15 cellular contexts compared by ENCODE assay signal in the genomic region with DNA sequence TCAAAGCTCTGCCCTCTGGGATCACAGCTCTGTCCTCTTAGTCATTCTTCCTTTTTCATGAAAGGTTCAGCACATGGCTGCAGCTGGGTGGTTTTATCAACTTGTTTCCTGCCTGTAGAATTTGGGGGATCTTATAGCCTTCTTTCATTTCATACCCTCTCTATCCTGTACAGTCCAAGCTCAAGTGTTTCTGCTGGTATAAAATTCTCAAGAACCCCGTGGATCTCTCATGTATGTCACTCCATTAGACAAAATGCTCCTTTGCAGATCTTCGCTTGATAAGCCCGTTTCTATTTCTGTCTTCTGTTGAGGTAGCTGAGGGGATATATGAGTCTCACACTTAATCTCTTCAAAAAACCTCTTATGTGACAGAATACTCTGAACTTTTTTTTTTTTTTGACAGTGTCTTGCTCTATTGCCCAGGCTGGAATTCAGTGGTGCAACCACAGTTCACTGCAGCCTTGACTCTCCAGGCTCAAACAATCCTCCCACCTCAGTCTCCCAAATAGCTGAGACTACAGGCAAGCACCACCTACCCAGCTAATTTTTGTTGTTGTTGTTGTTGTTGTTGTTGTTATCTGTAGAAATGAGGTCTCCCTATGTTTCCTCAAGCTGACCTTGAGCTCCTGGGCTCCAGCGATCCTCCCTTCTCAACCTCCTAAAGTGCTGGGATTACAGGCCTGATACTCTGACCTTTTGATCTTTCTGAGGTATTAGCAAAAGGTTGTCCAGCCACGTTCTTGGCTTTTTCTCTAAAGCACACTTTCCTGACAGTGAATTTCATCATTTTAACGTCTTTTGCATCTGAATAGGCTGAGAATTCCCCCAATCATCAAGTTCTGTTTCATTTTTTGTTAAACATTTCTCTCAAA. TPM values are rescaled to one million over a fixed set of nuclear protein-coding genes. Genes with fewer than 3 reads are reported as not detected.
DNase-seq lines count a peak whose midpoint lies in the region; FAIRE-seq lines count a peak whose summit lies in the region.
"Had no signal": no experiment of that assay in that cellular context is flagged by ENCODE, and none has a peak within 500 bp of the region (broad histone marks: within the 10 kb centered on the region; RNA-seq: fewer than 3 reads in every experiment).

No MANE protein-coding gene starts in this region.

- peak overlapping the region in 4 of 7 donors; percentile 28 to 54 (median 42) for H3K4me3 Mint-ChIP-seq in CD8-positive, alpha-beta memory T cell
- peak overlapping the region; percentile 27 for H3K4me3 Mint-ChIP-seq in dendritic cell treated with granulocyte-macrophage colony-stimulating factor and Interleukin-4, amounts not matched to agents 40 ng/mL and 50 ng/mL, for 4 days
- H3K4me3 Mint-ChIP-seq: nephron had no signal

- no peaks in the 10 kb centered on the region for H3K9me3 Mint-ChIP-seq in CD8-positive, alpha-beta memory T cell
- peaks cover 10% of the 10 kb centered on the region for H3K9me3 Mint-ChIP-seq in dendritic cell treated with granulocyte-macrophage colony-stimulating factor and Interleukin-4, amounts not matched to agents 40 ng/mL and 50 ng/mL, for 4 days

- no peaks in the 10 kb centered on the region for H3K27me3 ChIP-seq in CD8-positive, alpha-beta memory T cell (ENCODE audit: insufficient read depth, low read length, poor library complexity, severe bottlenecking)
- H3K27me3 ChIP-seq: BLaER1 had no signal

- H3K36me3 ChIP-seq in CD8-positive, alpha-beta memory T cell (ENCODE audit: insufficient read depth, low read length): no peaks in the 10 kb centered on the region
- H3K36me3 ChIP-seq: BLaER1 had no signal

- H3K27ac ChIP-seq in CD8-positive, alpha-beta memory T cell (ENCODE audit: low read depth, low read length): no peak overlapping the region
- H3K27ac ChIP-seq: BLaER1 had no signal

- CTCF ChIA-PET in CD8-positive, alpha-beta memory T cell (lab: Charles Lee): interaction anchor here (0.7 to 9.2 kb wide), 9 partner anchors 11 to 198 kb away, joined by 3 to 122 read pairs (median 5); a partner anchor contains a TSS

- H3K36me3 Mint-ChIP-seq in CD8-positive, alpha-beta memory T cell: no peaks in the 10 kb centered on the region
- peaks cover 15% of the 10 kb centered on the region for H3K36me3 Mint-ChIP-seq in dendritic cell treated with granulocyte-macrophage colony-stimulating factor and Interleukin-4, amounts not matched to agents 40 ng/mL and 50 ng/mL, for 4 days (ENCODE audit: low read depth)

- H3K4me1 Mint-ChIP-seq in CD8-positive, alpha-beta memory T cell: peaks cover 33 to 39% (median 39%) of the 10 kb centered on the region in 3 donors
- H3K4me1 Mint-ChIP-seq in dendritic cell treated with granulocyte-macrophage colony-stimulating factor and Interleukin-4, amounts not matched to agents 40 ng/mL and 50 ng/mL, for 4 days (ENCODE audit: low read depth): peaks cover 71% of the 10 kb centered on the region
- H3K4me1 Mint-ChIP-seq: nephron had no signal

- H3K4me1 ChIP-seq in CD8-positive, alpha-beta memory T cell (ENCODE audit: insufficient read depth, low read length): peaks cover 32% of the 10 kb centered on the region
- H3K4me1 ChIP-seq: BLaER1 had no signal

- peak overlapping the region; percentile 14 to 87 (median 68) for H3K27ac Mint-ChIP-seq in CD8-positive, alpha-beta memory T cell
- peak overlapping the region; percentile 89 for H3K27ac Mint-ChIP-seq in dendritic cell treated with granulocyte-macrophage colony-stimulating factor and Interleukin-4, amounts not matched to agents 40 ng/mL and 50 ng/mL, for 4 days
- H3K27ac Mint-ChIP-seq: nephron had no signal

- DNase-seq in AML-193 (lab: John Stamatoyannopoulos, UW) (peak; percentile 6 to 25), OCI-M1 (lab: John Stamatoyannopoulos, UW) (peak; percentile 28), NCI-H1417 (lab: John Stamatoyannopoulos, UW) (no peak), urothelium cell line (ENCODE audit: low spot score) (no peak), AG20443 (ENCODE audit: low spot score) (no peak), GM03348 (ENCODE audit: low spot score) (no peak)
- DNase-seq in CD8-positive, alpha-beta memory T cell: no peak
- DNase-seq: H7, hippocampal formation, NCI-H146, NCI-H774 had no signal

- no peaks in the 10 kb centered on the region for H3K9me3 ChIP-seq in CD8-positive, alpha-beta memory T cell (ENCODE audit: low read length)

- intact Hi-C loops in dendritic cell treated with granulocyte-macrophage colony-stimulating factor and Interleukin-4, amounts not matched to agents 40 ng/mL and 50 ng/mL, for 4 days (cut with micrococcal nuclease): loop anchor here (5.0 kb wide), 2 partner anchors 46 to 61 kb away; no protein-coding TSS in a partner anchor

- POLR2A ChIA-PET in CD8-positive, alpha-beta memory T cell (lab: Charles Lee): interaction anchor here (0.8 to 1.0 kb wide), 2 partner anchors 45 to 180 kb away, joined by 3 read pairs; no protein-coding TSS in a partner anchor

- H3K27me3 Mint-ChIP-seq in CD8-positive, alpha-beta memory T cell: peaks cover 0 to 2% of the 10 kb centered on the region in 2 donors
- H3K27me3 Mint-ChIP-seq in dendritic cell treated with granulocyte-macrophage colony-stimulating factor and Interleukin-4, amounts not matched to agents 40 ng/mL and 50 ng/mL, for 4 days: no peaks in the 10 kb centered on the region

- no peak for FAIRE-seq in urothelium cell line (lab: Jason Lieb, UNC)
- FAIRE-seq: HTR-8/SVneo had no signal

- H3K4me3 ChIP-seq in CD8-positive, alpha-beta memory T cell (ENCODE audit: low read length): no peak overlapping the region
- H3K4me3 ChIP-seq: BLaER1 had no signal

RNA-seq across cellular contexts. Expression of a gene that starts 24.7 kb away (rescaled TPM):
- 1 to 10 TPM; 4.4 to 5.5 TPM for total RNA-seq in CD8-positive, alpha-beta memory T cell
- 0.68 TPM for polyA plus RNA-seq in CD8-positive, alpha-beta memory T cell

RNA-seq across cellular contexts. Expression of a gene that starts 31.8 kb away (rescaled TPM):
- total RNA-seq in CD8-positive, alpha-beta memory T cell: 100 to 1,000 TPM; 144 to 146 TPM
- polyA plus RNA-seq in CD8-positive, alpha-beta memory T cell: 340 TPM

Comparison
In these comparisons a context has a peak if more than half of its experiments do, and no peak if none do; other contexts are left out.
1. DNase-seq: peak in AML-193 (2 of 2) and OCI-M1 (single experiment); none in CD8-positive, alpha-beta memory T cell (0 of 5), NCI-H1417 (0 of 3), urothelium cell line (single experiment), AG20443 (single experiment) and GM03348 (single experiment).